In the genomic region with DNA sequence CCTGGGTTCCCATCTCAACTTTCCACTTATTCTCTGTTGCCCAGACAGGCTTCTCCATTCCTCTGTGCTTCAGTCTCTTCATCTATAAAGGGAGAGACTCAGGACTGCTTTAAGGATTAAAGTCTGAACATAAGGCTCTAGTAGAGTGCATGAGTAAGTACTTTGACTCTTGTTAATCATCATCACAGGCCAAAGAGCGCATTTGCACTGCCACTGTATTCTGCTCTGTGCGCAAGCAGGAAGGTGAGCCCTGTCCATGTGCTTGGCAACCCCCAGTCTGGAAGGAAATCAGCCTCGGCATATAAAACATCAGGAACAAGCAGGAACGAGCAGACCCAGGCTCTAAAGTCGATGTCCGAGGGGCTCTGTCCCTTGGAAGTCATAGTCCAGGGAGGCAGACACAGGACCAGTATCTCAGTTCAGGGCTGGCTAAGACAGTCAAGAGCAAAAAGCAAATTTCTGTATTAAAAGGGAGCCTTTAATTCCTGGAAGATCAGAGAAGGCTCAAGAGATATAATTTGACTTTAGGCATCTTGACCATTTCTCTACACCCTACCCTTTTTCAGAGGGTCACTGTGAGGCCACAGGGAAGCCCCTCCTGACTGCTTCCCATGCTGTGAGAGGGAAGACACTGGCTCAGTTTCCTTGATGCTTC, we compare ENCODE assay signal across 16 cellular contexts.
"Had no signal": no experiment of that assay in that cellular context is flagged by ENCODE, and none has a peak within 500 bp of the region (broad histone marks: within the 10 kb centered on the region; RNA-seq: fewer than 3 reads in every experiment).

No MANE protein-coding gene starts in this region.

- FAIRE-seq: keratinocyte had no signal

- H3K27ac ChIP-seq: breast epithelium, esophagus muscularis mucosa, psoas muscle, stomach, thoracic aorta, uterus had no signal

- H3K36me3 Mint-ChIP-seq: activated naive CD8-positive, alpha-beta T cell had no signal

- H3K9me3 Mint-ChIP-seq: T-helper 1 cell treated with Interleukin-12 subunit alpha and Interleukin-12 subunit beta and Interleukin-4 antibody, amounts not matched to agents 30 μg/mL and 1 μg/mL, for 36 hours had no signal

- H3K4me1 ChIP-seq: breast epithelium, psoas muscle, uterus had no signal

- H3K4me3 ChIP-seq: breast epithelium, esophagus muscularis mucosa, psoas muscle, stomach, thoracic aorta, uterus had no signal

- H3K4me3 Mint-ChIP-seq: activated naive CD8-positive, alpha-beta T cell; nephron progenitor cell; T-helper 1 cell treated with Interleukin-12 subunit alpha and Interleukin-12 subunit beta and Interleukin-4 antibody, amounts not matched to agents 30 μg/mL and 1 μg/mL, for 36 hours had no signal

- H3K9me3 ChIP-seq: breast epithelium, psoas muscle had no signal

- H3K27ac Mint-ChIP-seq: activated naive CD8-positive, alpha-beta T cell; nephron progenitor cell; T-helper 1 cell treated with Interleukin-12 subunit alpha and Interleukin-12 subunit beta and Interleukin-4 antibody, amounts not matched to agents 30 μg/mL and 1 μg/mL, for 36 hours had no signal

- H3K36me3 ChIP-seq: breast epithelium, esophagus muscularis mucosa, stomach, thoracic aorta, uterus had no signal

- ATAC-seq: psoas muscle, SK-N-SH treated with all-trans-retinoic acid at 6 μM for 48 hours had no signal

- DNase-seq: activated CD4-positive, CD25-positive, alpha-beta regulatory T cell; activated T-cell treated with anti-CD3 and anti-CD28 coated beads, Interleukin-2, amount 50 U/mL, for 1 hour; anterior cingulate cortex; head of caudate nucleus; nephron progenitor cell; psoas muscle; stimulated activated CD4-positive, alpha-beta T cell treated with anti-CD3 and anti-CD28 coated beads, Interleukin-4, amount 100 ng/mL, for 4 hours; stomach; uterus had no signal

- H3K27me3 ChIP-seq: breast epithelium, esophagus muscularis mucosa, stomach, uterus had no signal
